Comparison of ENCODE assay signal across 22 cellular contexts in genomic region chr6:31423550-31423949, GRCh38.
"Had no signal": no experiment of that assay in that cellular context is flagged by ENCODE, and none has a peak within 500 bp of the region (broad histone marks: within the 10 kb centered on the region; RNA-seq: fewer than 3 reads in every experiment).

No MANE protein-coding gene starts in this region.

- H3K27me3 Mint-ChIP-seq: activated naive CD4-positive, alpha-beta T cell treated with anti-CD3 and anti-CD28 coated beads, Interleukin-2, amount 50 U/mL, for 24 hours; stimulated activated naive B cell treated with anti-CD40 and anti-IgM and Interleukin-4, amounts not matched to agents 10 μg/mL and 1 μg/mL and 100 μg/mL, for 72 hours had no signal

- H3K4me1 Mint-ChIP-seq: activated CD4-positive, alpha-beta T cell treated with anti-CD3 and anti-CD28 coated beads, Interleukin-2, amount 10 ng/mL, durations not matched to agents 7 days and 5 days; neural crest cell had no signal

- H3K27ac ChIP-seq: body of pancreas, sigmoid colon, transverse colon had no signal

- ATAC-seq: activated CD4-positive, CD25-positive, alpha-beta regulatory T cell treated with anti-CD3 and anti-CD28 coated beads, Interleukin-2, amount 50 U/mL, for 24 hours; activated CD8-positive, alpha-beta T cell treated with anti-CD3 and anti-CD28 coated beads, Interleukin-2, amount 10 ng/mL, durations not matched to agents 7 days and 5 days; body of pancreas; left colon; naive thymus-derived CD4-positive, alpha-beta T cell had no signal

- H3K9me3 Mint-ChIP-seq: activated CD4-positive, alpha-beta T cell treated with anti-CD3 and anti-CD28 coated beads, Interleukin-2, amount 10 ng/mL, durations not matched to agents 7 days and 5 days; activated naive CD4-positive, alpha-beta T cell treated with anti-CD3 and anti-CD28 coated beads, Interleukin-2, amount 50 U/mL, for 24 hours; activated T-helper 1 cell treated with anti-CD3 and anti-CD28 coated beads, Interleukin-12 subunit alpha, Interleukin-12 subunit beta, Interleukin-2, Interleukin-4 antibody, amounts not matched to agents 30 ng/mL and 10 ng/mL and 1 ng/mL, durations not matched to agents 14 hours and 24 hours and 36 hours; neural crest cell had no signal

- DNase-seq: activated CD4-positive, alpha-beta T cell treated with anti-CD3 and anti-CD28 coated beads, Interleukin-2, amount 10 ng/mL, durations not matched to agents 7 days and 5 days; activated CD8-positive, alpha-beta T cell treated with anti-CD3 and anti-CD28 coated beads, Interleukin-2, amount 10 ng/mL, durations not matched to agents 7 days and 5 days; activated gamma-delta T cell treated with Interleukin-2 at 50 U/mL for 16 hours; anterior cingulate cortex; body of pancreas; foreskin fibroblast; left colon; mesendoderm; naive thymus-derived CD4-positive, alpha-beta T cell; retina; sigmoid colon; stimulated activated CD4-positive, alpha-beta T cell treated with anti-CD3 and anti-CD28 coated beads, Interleukin-2, amount 100 ng/mL, for 48 hours; stimulated activated CD8-positive, alpha-beta memory T cell treated with anti-CD3 and anti-CD28 coated beads, Interleukin-4, amount 100 ng/mL, for 48 hours; stimulated activated naive B cell treated with anti-CD40 and anti-IgM and Interleukin-4, amounts not matched to agents 10 μg/mL and 1 μg/mL and 100 μg/mL, for 72 hours; transverse colon had no signal

- H3K36me3 ChIP-seq: sigmoid colon, transverse colon had no signal

- H3K36me3 Mint-ChIP-seq: activated naive CD4-positive, alpha-beta T cell treated with anti-CD3 and anti-CD28 coated beads, Interleukin-2, amount 50 U/mL, for 24 hours; naive thymus-derived CD4-positive, alpha-beta T cell had no signal

- H3K9me3 ChIP-seq: body of pancreas, sigmoid colon, transverse colon had no signal

- H3K4me3 ChIP-seq: body of pancreas, sigmoid colon, transverse colon had no signal

- H3K4me3 Mint-ChIP-seq: activated CD4-positive, alpha-beta T cell treated with anti-CD3 and anti-CD28 coated beads, Interleukin-2, amount 10 ng/mL, durations not matched to agents 7 days and 5 days; activated CD8-positive, alpha-beta T cell treated with anti-CD3 and anti-CD28 coated beads, Interleukin-2, amount 10 ng/mL, durations not matched to agents 7 days and 5 days; activated naive CD4-positive, alpha-beta T cell treated with anti-CD3 and anti-CD28 coated beads, Interleukin-2, amount 50 U/mL, for 24 hours; activated T-helper 1 cell treated with anti-CD3 and anti-CD28 coated beads, Interleukin-12 subunit alpha, Interleukin-12 subunit beta, Interleukin-2, Interleukin-4 antibody, amounts not matched to agents 30 ng/mL and 10 ng/mL and 1 ng/mL, durations not matched to agents 14 hours and 24 hours and 36 hours; naive thymus-derived CD4-positive, alpha-beta T cell; neural crest cell; stimulated activated naive B cell treated with anti-CD40 and anti-IgM and Interleukin-4, amounts not matched to agents 10 μg/mL and 1 μg/mL and 100 μg/mL, for 72 hours had no signal

- H3K27ac Mint-ChIP-seq: activated CD4-positive, alpha-beta T cell treated with anti-CD3 and anti-CD28 coated beads, Interleukin-2, amount 10 ng/mL, durations not matched to agents 7 days and 5 days; activated CD8-positive, alpha-beta T cell treated with anti-CD3 and anti-CD28 coated beads, Interleukin-2, amount 10 ng/mL, durations not matched to agents 7 days and 5 days; activated naive CD4-positive, alpha-beta T cell treated with anti-CD3 and anti-CD28 coated beads, Interleukin-2, amount 50 U/mL, for 24 hours; activated T-helper 1 cell treated with anti-CD3 and anti-CD28 coated beads, Interleukin-12 subunit alpha, Interleukin-12 subunit beta, Interleukin-2, Interleukin-4 antibody, amounts not matched to agents 30 ng/mL and 10 ng/mL and 1 ng/mL, durations not matched to agents 14 hours and 24 hours and 36 hours; progenitor cell of endocrine pancreas; stimulated activated naive B cell treated with anti-CD40 and anti-IgM and Interleukin-4, amounts not matched to agents 10 μg/mL and 1 μg/mL and 100 μg/mL, for 72 hours had no signal

- H3K27me3 ChIP-seq: body of pancreas, sigmoid colon, transverse colon had no signal

- H3K4me1 ChIP-seq: body of pancreas, sigmoid colon, transverse colon had no signal

- FAIRE-seq: keratinocyte, urothelium cell line had no signal
